In genomic region chr16:29220647-29221191, GRCh38 we compare ENCODE assay signal across 8 cellular contexts.
A peak's percentile ranks its signal among the peaks of the same experiment; 100 is the strongest.
DNase-seq lines count a peak whose midpoint lies in the region; ATAC-seq and TF ChIP-seq lines count a peak whose summit lies in the region.
"Not testable (repeated sequence)": the region's sequence is repeated elsewhere in the genome, so short reads cannot be mapped to it uniquely, and the experiment has no call there.

No MANE protein-coding gene starts in this region.

- not testable (repeated sequence) for H3K27me3 Mint-ChIP-seq in GM23338 (ENCODE audit: insufficient read depth, low read depth, poor library complexity)

- CTCF ChIA-PET in AG04450 (lab: Charles Lee) = not testable (repeated sequence)

- not testable (repeated sequence) for TF ChIP-seq POLR2A in body of pancreas (IDR thresholded peaks at IDR 0.05)

- not testable (repeated sequence) for H3K36me3 ChIP-seq in GM23338 (ENCODE audit: insufficient read depth); body of pancreas (replicated peaks in 1 of 2; ENCODE audit: insufficient read depth in 1 of 2, low read depth in 2 of 2); fibroblast of lung (ENCODE audit: control insufficient read depth, insufficient read depth, low read length); muscle layer of colon (ENCODE audit: insufficient read depth, low read length)

- peak; percentile 84 for DNase-seq in AG04450 (ENCODE audit: low read depth, low spot score)
- DNase-seq in GM23338 (ENCODE audit: low spot score); body of pancreas; left ventricle myocardium superior: not testable (repeated sequence)
- DNase-seq in RPMI7951 (ENCODE audit: low read depth) = peak; percentile 93
- DNase-seq in fibroblast of lung (ENCODE audit: low read depth in 2 of 2) = peak; percentile 92 to 95
- DNase-seq in smooth muscle cell of the brain vasculature (ENCODE audit: low read depth, low spot score) = peak; percentile 85

- H3K4me3 Mint-ChIP-seq in GM23338 = not testable (repeated sequence)

- ATAC-seq in GM23338 (peak; percentile 53), body of pancreas (peak; percentile 28), left ventricle myocardium superior (peak; percentile 69)

- TF ChIP-seq CTCF in AG04450 (IDR thresholded peaks at IDR 0.05; ENCODE audit: low read depth, low read length); GM23338 (conservative IDR thresholded peaks at IDR 0.05; ENCODE audit: low read depth in 2 of 2); body of pancreas (IDR thresholded peaks at IDR 0.05); fibroblast of lung (conservative IDR thresholded peaks at IDR 0.05 in 1 of 2, IDR thresholded peaks at IDR 0.05 in 1 of 2; ENCODE audit: low read depth in 1 of 2, low read length in 2 of 2): not testable (repeated sequence)

- POLR2A ChIA-PET in AG04450 (lab: Yijun Ruan, JAX) = interaction anchor here (0.6 to 1.0 kb wide), 3 partner anchors 48 to 225 kb away, joined by 4 read pairs; no protein-coding TSS in a partner anchor

- H4K20me1 ChIP-seq in GM23338 (replicated peaks; ENCODE audit: insufficient read depth); fibroblast of lung (ENCODE audit: control insufficient read depth, extremely low read depth, insufficient read depth, low read length): not testable (repeated sequence)

- not testable (repeated sequence) for H2AFZ ChIP-seq in GM23338; fibroblast of lung (ENCODE audit: low read length)

- H3K27ac ChIP-seq in AG04450 (ENCODE audit: low read depth, low read length) (peak overlapping the region; percentile 96), fibroblast of lung (ENCODE audit: insufficient read depth, low read length) (peak overlapping the region; percentile 84), muscle layer of colon (ENCODE audit: low read depth, low read length) (peak overlapping the region; percentile 52)
- not testable (repeated sequence) for H3K27ac ChIP-seq in GM23338 (ENCODE audit: low read depth); body of pancreas

- H3K27ac Mint-ChIP-seq in GM23338 = not testable (repeated sequence)

- H3K9me2 ChIP-seq in GM23338 (ENCODE audit: insufficient read depth) = not testable (repeated sequence)

- intact Hi-C loops in body of pancreas (cut with DNase I); left ventricle myocardium superior (cut with micrococcal nuclease): not testable (repeated sequence)

- H3K79me2 ChIP-seq in GM23338 (replicated peaks; ENCODE audit: insufficient read depth); fibroblast of lung (ENCODE audit: control insufficient read depth, insufficient read depth, low read length): not testable (repeated sequence)

- H3K9me3 ChIP-seq in AG04450 (ENCODE audit: control insufficient read depth, insufficient read depth, low read length) = peaks cover 34% of the 10 kb centered on the region
- not testable (repeated sequence) for H3K9me3 ChIP-seq in body of pancreas; fibroblast of lung (ENCODE audit: control insufficient read depth, insufficient read depth, low read depth, low read length); muscle layer of colon (ENCODE audit: low read length)

- not testable (repeated sequence) for H3F3A ChIP-seq in GM23338 (replicated peaks; ENCODE audit: low read depth)

- peaks cover 21% of the 10 kb centered on the region for H3K9me3 Mint-ChIP-seq in GM23338

- H3K4me3 ChIP-seq in AG04450 (ENCODE audit: low read depth, low read length) = peak overlapping the region; percentile 67
- not testable (repeated sequence) for H3K4me3 ChIP-seq in GM23338; body of pancreas; muscle layer of colon (ENCODE audit: low read depth in 1 of 2, low read length in 2 of 2)
- peak overlapping the region in 1 of 4 experiments; percentile 51 for H3K4me3 ChIP-seq in fibroblast of lung (replicated peaks in 1 of 4; ENCODE audit: control extremely low read depth in 1 of 4, insufficient read depth in 1 of 4, low read depth in 3 of 4, low read length in 4 of 4)

- peak overlapping the region; percentile 55 for H3K9ac ChIP-seq in fibroblast of lung (ENCODE audit: insufficient read depth, low read length)
- not testable (repeated sequence) for H3K9ac ChIP-seq in muscle layer of colon (ENCODE audit: low read length)

- not testable (repeated sequence) for H3K27me3 ChIP-seq in AG04450 (ENCODE audit: control insufficient read depth, insufficient read depth, low read length); GM23338 (ENCODE audit: insufficient read depth); body of pancreas; fibroblast of lung (ENCODE audit: control insufficient read depth, insufficient read depth, low read length); muscle layer of colon (ENCODE audit: control insufficient read depth in 1 of 2, insufficient read depth in 2 of 2, low read length in 2 of 2)

- not testable (repeated sequence) for H3K4me1 Mint-ChIP-seq in GM23338

- WGBS in body of pancreas, 2 donors = 45 to 49% methylated on average over 9 to 15 of the region's 36 CpGs

- not testable (repeated sequence) for H3K4me2 ChIP-seq in GM23338
- H3K4me2 ChIP-seq in fibroblast of lung (ENCODE audit: extremely low read depth, insufficient read depth, low read length) = peak overlapping the region; percentile 44

- peaks cover 10% of the 10 kb centered on the region; the same call in 1 of the 3 replicates for H3K36me3 Mint-ChIP-seq in GM23338 (ENCODE audit: low read depth)

- H3K4me1 ChIP-seq in GM23338 (ENCODE audit: insufficient read depth); body of pancreas: not testable (repeated sequence)
- peaks cover 18% of the 10 kb centered on the region for H3K4me1 ChIP-seq in fibroblast of lung (ENCODE audit: control insufficient read depth, extremely low read depth, insufficient read depth, low read length)
- peaks cover 16% of the 10 kb centered on the region for H3K4me1 ChIP-seq in muscle layer of colon (ENCODE audit: insufficient read depth, low read length)
